In the genomic region with DNA sequence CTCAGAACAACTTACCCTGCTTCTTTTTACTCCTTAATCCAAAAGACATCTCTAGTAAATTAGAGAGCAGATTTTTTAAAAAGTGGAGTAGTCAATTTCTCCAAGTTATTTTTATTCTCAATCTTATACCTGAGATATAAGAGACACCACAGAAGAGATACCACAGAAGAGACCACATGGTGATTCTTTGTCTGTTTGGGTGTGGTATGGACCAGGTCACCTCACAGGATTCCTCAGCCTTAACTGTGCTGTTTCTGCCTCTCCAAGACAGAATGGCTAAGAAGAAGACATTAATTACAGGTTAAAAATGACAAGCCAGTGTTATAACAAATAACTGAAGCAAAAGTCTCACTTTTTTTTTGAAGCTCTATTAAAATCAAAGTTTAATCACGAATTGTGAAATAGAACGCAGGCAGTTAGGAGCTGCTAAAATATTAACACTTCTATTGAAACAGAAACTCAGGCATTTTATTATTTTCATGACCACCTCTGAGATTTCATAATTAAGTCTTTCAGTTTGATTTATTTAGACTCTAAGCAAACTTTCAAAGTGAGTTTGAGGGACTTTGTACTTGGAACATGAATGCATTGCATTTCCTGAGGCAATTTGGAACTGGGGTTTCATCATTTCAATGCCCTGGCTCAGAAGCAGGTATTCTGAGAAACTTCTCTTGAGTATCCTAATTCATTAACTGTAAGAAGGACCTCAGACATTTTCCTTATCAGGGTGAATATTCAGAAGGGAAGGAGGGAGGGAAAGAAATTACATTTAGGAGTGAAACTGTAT, we compare ENCODE assay signal across 18 cellular contexts.
"Had no signal": no experiment of that assay in that cellular context is flagged by ENCODE, and none has a peak within 500 bp of the region (broad histone marks: within the 10 kb centered on the region; RNA-seq: fewer than 3 reads in every experiment).

No MANE protein-coding gene starts in this region.

- ATAC-seq: psoas muscle had no signal

- H3K4me3 Mint-ChIP-seq: endodermal cell, memory B cell, nephron had no signal

- H3K27me3 Mint-ChIP-seq: memory B cell had no signal

- H3K9me3 Mint-ChIP-seq: endodermal cell, nephron had no signal

- H3K4me3 ChIP-seq: psoas muscle, stomach, thoracic aorta had no signal

- FAIRE-seq: islet of Langerhans had no signal

- H3K27me3 ChIP-seq: brain microvascular endothelial cell, stomach had no signal

- H3K27ac ChIP-seq: brain microvascular endothelial cell, psoas muscle, stomach, thoracic aorta had no signal

- DNase-seq: activated CD4-positive, alpha-beta T cell treated with anti-CD3 and anti-CD28 coated beads, Interleukin-2, amount 50 U/mL, for 4 hours; activated CD4-positive, CD25-positive, alpha-beta regulatory T cell treated with anti-CD3 and anti-CD28 coated beads, Interleukin-2, amount 50 U/mL, for 72 hours; activated naive CD4-positive, alpha-beta T cell treated with anti-CD3 and anti-CD28 coated beads, Interleukin-2, amount 50 U/mL, for 16 hours; activated T-cell treated with anti-CD3 and anti-CD28 coated beads, Interleukin-2, amount 50 U/mL, for 1 hour; amniotic stem cell; brain microvascular endothelial cell; endodermal cell; erythroblast; foreskin fibroblast; head of caudate nucleus; occipital lobe; psoas muscle; stimulated activated CD4-positive, alpha-beta T cell treated with anti-CD3 and anti-CD28 coated beads, Interleukin-2, amount 100 ng/mL, for 48 hours; stomach had no signal

- H3K36me3 ChIP-seq: brain microvascular endothelial cell, stomach, thoracic aorta had no signal

- H3K9me3 ChIP-seq: stomach, thoracic aorta had no signal

- H3K4me1 Mint-ChIP-seq: memory B cell, nephron had no signal

- H3K4me1 ChIP-seq: psoas muscle, stomach had no signal

- H3K27ac Mint-ChIP-seq: endodermal cell, memory B cell, nephron had no signal

- H3K36me3 Mint-ChIP-seq: memory B cell had no signal
